In genomic region chr9:137860361-137860760, GRCh38 we compare ENCODE assay signal across 25 cellular contexts. TPM values are rescaled to one million over a fixed set of nuclear protein-coding genes. Genes with fewer than 3 reads are reported as not detected.
"Had no signal": no experiment of that assay in that cellular context is flagged by ENCODE, and none has a peak within 500 bp of the region (broad histone marks: within the 10 kb centered on the region; RNA-seq: fewer than 3 reads in every experiment).

No MANE protein-coding gene starts in this region.

- H3K9me3 ChIP-seq: colonic mucosa had no signal

- H3K4me1 ChIP-seq: colonic mucosa, esophagus muscularis mucosa, esophagus squamous epithelium, foreskin keratinocyte, gastrocnemius medialis, gastroesophageal sphincter, heart left ventricle, heart right ventricle had no signal

- H3K4me3 ChIP-seq: colonic mucosa, coronary artery, dorsolateral prefrontal cortex, esophagus muscularis mucosa, esophagus squamous epithelium, gastrocnemius medialis, gastroesophageal sphincter, heart left ventricle, heart right ventricle had no signal

- DNase-seq: colonic mucosa; cortex of kidney; dermis blood vessel endothelial cell; dorsolateral prefrontal cortex; effector CD4-positive, alpha-beta T cell; effector CD8-positive, alpha-beta T cell; effector memory CD4-positive, alpha-beta T cell; effector memory CD8-positive, alpha-beta T cell; endodermal cell; erythroblast; esophagus squamous epithelium; foreskin fibroblast; foreskin keratinocyte; foreskin melanocyte; gastrocnemius medialis; glutamatergic neuron; head of caudate nucleus; heart left ventricle; heart right ventricle had no signal

- H3K27ac ChIP-seq: colonic mucosa, coronary artery, dorsolateral prefrontal cortex, epithelial cell of prostate, esophagus muscularis mucosa, esophagus squamous epithelium, foreskin keratinocyte, gastrocnemius medialis, gastroesophageal sphincter, heart left ventricle, heart right ventricle had no signal

- H3K4me3 Mint-ChIP-seq: dendritic cell treated with granulocyte-macrophage colony-stimulating factor and Interleukin-4, amounts not matched to agents 40 ng/mL and 50 ng/mL, for 4 days; effector memory CD8-positive, alpha-beta T cell; endodermal cell had no signal

- H3K36me3 ChIP-seq: colonic mucosa, esophagus muscularis mucosa, esophagus squamous epithelium, gastrocnemius medialis, heart left ventricle, heart right ventricle had no signal

- H3K27ac Mint-ChIP-seq: dendritic cell treated with granulocyte-macrophage colony-stimulating factor and Interleukin-4, amounts not matched to agents 40 ng/mL and 50 ng/mL, for 4 days; effector memory CD8-positive, alpha-beta T cell; endodermal cell had no signal

RNA-seq across cellular contexts. Expression of gene CACNA1B, which starts 17.2 kb away (rescaled TPM):
- total RNA-seq: esophagus mucosa, esophagus squamous epithelium had no signal
